In the genomic region with DNA sequence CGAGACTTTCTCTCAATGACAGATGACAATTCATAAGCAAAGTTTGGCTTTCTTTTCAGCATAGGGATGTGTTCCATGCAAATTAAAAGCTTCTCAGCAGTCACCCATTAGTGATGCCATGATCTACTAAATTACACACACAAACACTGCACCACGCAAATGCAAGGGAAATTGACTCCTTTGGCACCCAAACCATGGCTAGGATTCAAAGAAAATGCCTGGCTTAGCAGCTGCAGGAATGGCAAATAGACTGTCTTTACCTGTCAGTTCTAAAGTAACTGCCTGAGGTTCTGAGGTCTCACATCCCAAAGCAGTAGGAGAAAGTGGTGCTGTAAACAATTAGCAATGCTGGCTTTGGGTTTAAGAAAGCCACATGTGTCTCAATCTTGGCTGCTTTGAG, we compare ENCODE assay signal across 21 cellular contexts.
"Had no signal": no experiment of that assay in that cellular context is flagged by ENCODE, and none has a peak within 500 bp of the region (broad histone marks: within the 10 kb centered on the region; RNA-seq: fewer than 3 reads in every experiment).

No MANE protein-coding gene starts in this region.

- DNase-seq: activated CD4-positive, alpha-beta T cell treated with anti-CD3 and anti-CD28 coated beads, Interleukin-2, amount 10 ng/mL, durations not matched to agents 24 days and 14 days; activated CD8-positive, alpha-beta T cell treated with anti-CD3 and anti-CD28 coated beads, Interleukin-2, amount 10 ng/mL, durations not matched to agents 7 days and 5 days; activated naive CD4-positive, alpha-beta T cell treated with Interleukin-2 at 50 U/mL for 16 hours; activated naive CD8-positive, alpha-beta T cell treated with anti-CD3 and anti-CD28 coated beads, Interleukin-2, amount 10 ng/mL, durations not matched to agents 7 days and 5 days; activated T-cell treated with anti-CD3 and anti-CD28 coated beads, Interleukin-2, amount 50 U/mL, for 24 hours; effector CD4-positive, alpha-beta T cell; foreskin fibroblast; hippocampal formation; lower lobe of right lung; psoas muscle; right cardiac atrium; T-helper 1 cell; T-helper 9 cell; trophoblast cell had no signal

- H3K9me3 ChIP-seq: lower lobe of right lung, psoas muscle, vagina had no signal

- H3K27me3 ChIP-seq: vagina had no signal

- H3K4me1 ChIP-seq: lower lobe of right lung, psoas muscle had no signal

- H3K27ac ChIP-seq: lower lobe of right lung, psoas muscle, vagina had no signal

- H3K9me3 Mint-ChIP-seq: activated CD4-positive, alpha-beta T cell treated with anti-CD3 and anti-CD28 coated beads, Interleukin-2, amount 10 ng/mL, durations not matched to agents 24 days and 14 days; activated naive CD8-positive, alpha-beta T cell treated with anti-CD3 and anti-CD28 coated beads, Interleukin-2, amount 10 ng/mL, durations not matched to agents 7 days and 5 days; activated T-cell treated with anti-CD3 and anti-CD28 coated beads, Interleukin-2, amount 50 U/mL, for 24 hours; activated T-helper 2 cell treated with anti-CD3 and anti-CD28 coated beads, Interferon-gamma antibody, Interleukin-2, Interleukin-4, amounts not matched to agents 10 μg/mL and 5 μg/mL and 100 μg/mL, durations not matched to agents 14 hours and 24 hours and 36 hours; central memory CD8-positive, alpha-beta T cell; stimulated activated naive CD8-positive, alpha-beta T cell treated with anti-CD3 and anti-CD28 coated beads, Interleukin-15, Interleukin-2, amounts not matched to agents 100 ng/mL and 50 ng/mL, for 24 hours had no signal

- H3K4me3 Mint-ChIP-seq: activated CD4-positive, alpha-beta T cell treated with anti-CD3 and anti-CD28 coated beads, Interleukin-2, amount 10 ng/mL, durations not matched to agents 24 days and 14 days; activated CD8-positive, alpha-beta T cell treated with anti-CD3 and anti-CD28 coated beads, Interleukin-2, amount 10 ng/mL, durations not matched to agents 7 days and 5 days; activated naive CD8-positive, alpha-beta T cell treated with anti-CD3 and anti-CD28 coated beads, Interleukin-2, amount 10 ng/mL, durations not matched to agents 7 days and 5 days; activated T-cell treated with anti-CD3 and anti-CD28 coated beads, Interleukin-2, amount 50 U/mL, for 24 hours; brain; central memory CD8-positive, alpha-beta T cell; stimulated activated naive CD8-positive, alpha-beta T cell treated with anti-CD3 and anti-CD28 coated beads, Interleukin-15, Interleukin-2, amounts not matched to agents 100 ng/mL and 50 ng/mL, for 24 hours had no signal

- ATAC-seq: activated CD8-positive, alpha-beta T cell treated with anti-CD3 and anti-CD28 coated beads, Interleukin-2, amount 10 ng/mL, durations not matched to agents 7 days and 5 days; right cardiac atrium had no signal

- H3K27me3 Mint-ChIP-seq: activated naive CD8-positive, alpha-beta T cell treated with anti-CD3 and anti-CD28 coated beads, Interleukin-2, amount 10 ng/mL, durations not matched to agents 7 days and 5 days; central memory CD8-positive, alpha-beta T cell; stimulated activated naive CD8-positive, alpha-beta T cell treated with anti-CD3 and anti-CD28 coated beads, Interleukin-15, Interleukin-2, amounts not matched to agents 100 ng/mL and 50 ng/mL, for 24 hours had no signal

- H3K27ac Mint-ChIP-seq: activated CD4-positive, alpha-beta T cell treated with anti-CD3 and anti-CD28 coated beads, Interleukin-2, amount 10 ng/mL, durations not matched to agents 24 days and 14 days; activated CD8-positive, alpha-beta T cell treated with anti-CD3 and anti-CD28 coated beads, Interleukin-2, amount 10 ng/mL, durations not matched to agents 7 days and 5 days; activated naive CD8-positive, alpha-beta T cell treated with anti-CD3 and anti-CD28 coated beads, Interleukin-2, amount 10 ng/mL, durations not matched to agents 7 days and 5 days; activated T-cell treated with anti-CD3 and anti-CD28 coated beads, Interleukin-2, amount 50 U/mL, for 24 hours; activated T-helper 2 cell treated with anti-CD3 and anti-CD28 coated beads, Interferon-gamma antibody, Interleukin-2, Interleukin-4, amounts not matched to agents 10 μg/mL and 5 μg/mL and 100 μg/mL, durations not matched to agents 14 hours and 24 hours and 36 hours; stimulated activated naive CD8-positive, alpha-beta T cell treated with anti-CD3 and anti-CD28 coated beads, Interleukin-15, Interleukin-2, amounts not matched to agents 100 ng/mL and 50 ng/mL, for 24 hours had no signal

- H3K4me1 Mint-ChIP-seq: activated CD4-positive, alpha-beta T cell treated with anti-CD3 and anti-CD28 coated beads, Interleukin-2, amount 10 ng/mL, durations not matched to agents 24 days and 14 days; activated naive CD8-positive, alpha-beta T cell treated with anti-CD3 and anti-CD28 coated beads, Interleukin-2, amount 10 ng/mL, durations not matched to agents 7 days and 5 days; central memory CD8-positive, alpha-beta T cell had no signal

- FAIRE-seq: islet of Langerhans had no signal

- H3K4me3 ChIP-seq: lower lobe of right lung, psoas muscle, skin epidermis, vagina had no signal

- H3K36me3 ChIP-seq: lower lobe of right lung, vagina had no signal

- H3K36me3 Mint-ChIP-seq: activated naive CD8-positive, alpha-beta T cell treated with anti-CD3 and anti-CD28 coated beads, Interleukin-2, amount 10 ng/mL, durations not matched to agents 7 days and 5 days; brain had no signal
